In the genomic region with DNA sequence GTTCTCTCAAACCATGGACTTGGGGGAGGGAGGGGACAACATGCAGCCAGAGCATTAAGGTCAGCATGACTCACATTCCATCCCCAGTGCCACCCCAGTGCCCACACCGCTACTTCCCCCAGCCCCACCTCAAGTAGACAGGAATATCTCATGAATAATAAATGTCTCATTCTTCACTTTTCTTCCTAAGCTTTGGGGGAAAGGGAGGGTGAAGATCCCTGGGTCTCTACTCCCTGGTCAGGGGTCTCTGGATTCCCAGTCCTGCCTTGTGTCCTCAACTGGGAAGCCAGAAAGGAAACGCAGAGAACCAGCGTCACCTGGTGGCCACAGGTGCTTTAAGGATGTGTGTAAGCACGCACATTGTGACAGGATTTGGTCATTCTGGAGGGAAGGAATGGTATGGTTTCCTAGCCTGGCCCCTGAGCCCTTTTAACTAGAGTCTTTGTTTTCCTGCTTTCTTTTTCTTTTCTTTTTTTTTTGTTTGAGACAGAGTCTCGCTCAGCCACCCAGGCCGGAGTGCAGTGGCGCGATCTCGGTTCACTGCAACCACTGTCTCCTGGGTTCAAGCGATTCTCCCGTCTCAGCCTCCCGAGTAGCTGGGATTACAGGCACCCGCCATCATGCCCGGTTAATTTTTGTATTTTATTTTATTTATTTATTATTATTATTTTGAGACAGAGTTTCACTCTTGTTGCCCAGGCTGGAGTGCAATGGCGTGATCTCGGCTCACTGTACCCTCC, we compare ENCODE assay signal across 8 cellular contexts. TPM values are rescaled to one million over a fixed set of nuclear protein-coding genes. Genes with fewer than 3 reads are reported as not detected.
DNase-seq lines count a peak whose midpoint lies in the region; ATAC-seq, FAIRE-seq and TF ChIP-seq lines count a peak whose summit lies in the region.

No MANE protein-coding gene starts in this region.

- peak; percentile 49 to 66; a peak in 5 of 6 replicates for ATAC-seq in A549

- no peaks in the 10 kb centered on the region for H3K36me3 Mint-ChIP-seq in activated CD4-positive, alpha-beta T cell treated with anti-CD3 and anti-CD28 coated beads, Interleukin-2, amount 10 ng/mL, durations not matched to agents 7 days and 5 days (ENCODE audit: low read depth)

- TF ChIP-seq POLR2A in A549 (IDR thresholded peaks at IDR 0.05; ENCODE audit: low read length), result no peak

- DNase-seq in A549 (ENCODE audit: low read depth in 1 of 2, low spot score in 1 of 2) (peak; percentile 78 to 88), GM18507 (ENCODE audit: extremely low spot score, insufficient read length, low read depth) (peak; percentile 23), NCI-H2196 (lab: John Stamatoyannopoulos, UW; ENCODE audit: unreplicated experiment) (peak; percentile 90), middle frontal gyrus (ENCODE audit: extremely low spot score, low spot score) (peak; percentile 65), superior temporal gyrus (ENCODE audit: extremely low spot score) (peak; percentile 90), AG08396 (ENCODE audit: low spot score) (no peak)
- DNase-seq in activated CD4-positive, alpha-beta T cell treated with anti-CD3 and anti-CD28 coated beads, Interleukin-2, amount 10 ng/mL, durations not matched to agents 7 days and 5 days, result peak; percentile 67
- peak; percentile 38 for DNase-seq in effector CD8-positive, alpha-beta T cell (lab: John Stamatoyannopoulos, UW)

- H3K9me3 ChIP-seq in A549, result no peaks in the 10 kb centered on the region

- peak; percentile 94 to 99 for TF ChIP-seq RAD21 in A549 (conservative IDR thresholded peaks at IDR 0.05 in 1 of 2, IDR thresholded peaks at IDR 0.05 in 1 of 2)

- no peaks in the 10 kb centered on the region for H3K27me3 Mint-ChIP-seq in activated CD4-positive, alpha-beta T cell treated with anti-CD3 and anti-CD28 coated beads, Interleukin-2, amount 10 ng/mL, durations not matched to agents 7 days and 5 days

- peak; percentile 97 for TF ChIP-seq CTCF in A549 (IDR thresholded peaks at IDR 0.05)

- FAIRE-seq in A549 (lab: Jason Lieb, UNC), result no peak
- no peak for FAIRE-seq in GM18507 (lab: Jason Lieb, UNC)

- H3K4me1 ChIP-seq in A549, result peaks cover 28% of the 10 kb centered on the region

- peaks cover 40% of the 10 kb centered on the region for H3K4me1 Mint-ChIP-seq in activated CD4-positive, alpha-beta T cell treated with anti-CD3 and anti-CD28 coated beads, Interleukin-2, amount 10 ng/mL, durations not matched to agents 7 days and 5 days

- CTCF ChIA-PET in A549 (lab: Yijun Ruan, JAX), result interaction anchor here (0.6 to 9.2 kb wide), 50 partner anchors 7 to 1043 kb away, joined by 3 to 125 read pairs (median 4); a partner anchor contains a TSS
- CTCF ChIA-PET in activated CD4-positive, alpha-beta T cell treated with anti-CD3 and anti-CD28 coated beads, Interleukin-2, amount 10 ng/mL, durations not matched to agents 7 days and 5 days (lab: Charles Lee), result interaction anchor here (0.8 to 3.2 kb wide), 7 partner anchors 9 to 136 kb away, joined by 3 to 14 read pairs (median 4); no protein-coding TSS in a partner anchor

- peak overlapping the region; percentile 59 for H3K27ac Mint-ChIP-seq in activated CD4-positive, alpha-beta T cell treated with anti-CD3 and anti-CD28 coated beads, Interleukin-2, amount 10 ng/mL, durations not matched to agents 7 days and 5 days

- POLR2A ChIA-PET in A549 (lab: Yijun Ruan, JAX), result interaction anchor here (0.6 kb wide), 1 partner anchor 24 kb away, joined by 3 read pairs; no protein-coding TSS in a partner anchor
- POLR2A ChIA-PET in activated CD4-positive, alpha-beta T cell treated with anti-CD3 and anti-CD28 coated beads, Interleukin-2, amount 10 ng/mL, durations not matched to agents 7 days and 5 days (lab: Charles Lee), result no interaction called here

- H3K4me2 ChIP-seq in A549, result peak overlapping the region; percentile 63

- no peaks in the 10 kb centered on the region for H3K9me3 Mint-ChIP-seq in activated CD4-positive, alpha-beta T cell treated with anti-CD3 and anti-CD28 coated beads, Interleukin-2, amount 10 ng/mL, durations not matched to agents 7 days and 5 days

- 57% methylated on average over 16 of the region's 16 CpGs for WGBS in A549 (ENCODE audit: missing lambda C conversion rate)

- H3K4me3 Mint-ChIP-seq in activated CD4-positive, alpha-beta T cell treated with anti-CD3 and anti-CD28 coated beads, Interleukin-2, amount 10 ng/mL, durations not matched to agents 7 days and 5 days, result no peak overlapping the region

- H3K27ac ChIP-seq in A549, result peak overlapping the region; percentile 43 to 91; a peak in 5 of 6 replicates

- no peak for TF ChIP-seq EP300 in A549 (IDR thresholded peaks at IDR 0.05)

- no peak overlapping the region for H3K4me3 ChIP-seq in A549

TF ChIP-seq in A549, 52 proteins besides CTCF, POLR2A, EP300 and RAD21:
- TF ChIP-seq CBX2 (IDR thresholded peaks at IDR 0.05; ENCODE audit: borderline replicate concordance, low read depth), result no peak
- no peak for TF ChIP-seq NPAS2 (CRISPR knock-in tag; IDR thresholded peaks at IDR 0.05; ENCODE audit: borderline replicate concordance)
- TF ChIP-seq PHF8 (IDR thresholded peaks at IDR 0.05; ENCODE audit: borderline replicate concordance, low read depth), result no peak
- peak; percentile 87 for TF ChIP-seq SMC3 (IDR thresholded peaks at IDR 0.05)
- TF ChIP-seq FOSL2 (IDR thresholded peaks at IDR 0.05), result no peak
- TF ChIP-seq FOSL2 (CRISPR knock-in tag; IDR thresholded peaks at IDR 0.05), result peak; percentile 37; the same call in 1 of the 2 replicates
- TF ChIP-seq FOXS1 (CRISPR knock-in tag; IDR thresholded peaks at IDR 0.05), result no peak
- TF ChIP-seq, protein P1, sequence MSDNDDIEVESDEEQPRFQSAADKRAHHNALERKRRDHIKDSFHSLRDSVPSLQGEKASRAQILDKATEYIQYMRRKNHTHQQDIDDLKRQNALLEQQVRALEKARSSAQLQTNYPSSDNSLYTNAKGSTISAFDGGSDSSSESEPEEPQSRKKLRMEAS (IDR thresholded peaks at IDR 0.05), result peak; percentile 56; the same call in 1 of the 2 replicates
TF ChIP-seq in A549: peak in this region for 3.

RNA-seq across cellular contexts. Expression of a gene that starts 3.4 kb away (rescaled TPM):
- polyA plus RNA-seq in A549 (2011; rRNA removed) (not detected in 2 replicates), A549 (2017; fragmentation: RNase III; extraction: RNeasy Plus Mini Kit Qiagen cat#74134 plus additional on column Dnase treatment) (0.04 TPM in 1 of 3 replicates, not detected in the others)
- polyA plus RNA-seq in A549 (2012; cell fraction: cytosol; rRNA removed), result 0.04 TPM in 1 of 2 replicates, not detected in the other
- polyA plus RNA-seq in A549 (2012; cell fraction: nucleus; rRNA removed), result 0.15 and 0.18 TPM in 2 replicates
- polyA minus RNA-seq in A549 (2011; rRNA and poly(A)+ RNA removed), result not detected in 2 replicates
- total RNA-seq in activated CD4-positive, alpha-beta T cell treated with anti-CD3 and anti-CD28 coated beads, Interleukin-2, amount 10 ng/mL, durations not matched to agents 7 days and 5 days, result under 1 TPM; 0.15 to 0.33 TPM

RNA-seq across cellular contexts. Expression of a gene that starts 23.6 kb away (rescaled TPM):
- polyA plus RNA-seq in A549 (2011; rRNA removed) (1.8 and 3.0 TPM in 2 replicates), A549 (2017; fragmentation: RNase III; extraction: RNeasy Plus Mini Kit Qiagen cat#74134 plus additional on column Dnase treatment) (10.0 to 14.9 TPM (median 14.1 TPM) in 3 replicates)
- polyA plus RNA-seq in A549 (2012; cell fraction: cytosol; rRNA removed), result 3.6 and 5.9 TPM in 2 replicates
- polyA plus RNA-seq in A549 (2012; cell fraction: nucleus; rRNA removed), result 3.9 and 4.4 TPM in 2 replicates
- polyA minus RNA-seq in A549 (2011; rRNA and poly(A)+ RNA removed), result 9.2 and 9.4 TPM in 2 replicates
- total RNA-seq in activated CD4-positive, alpha-beta T cell treated with anti-CD3 and anti-CD28 coated beads, Interleukin-2, amount 10 ng/mL, durations not matched to agents 7 days and 5 days, result 1 to 10 TPM in 1 of 2 experiments, under 1 TPM in 1; 0.48 to 1.3 TPM

RNA-seq across cellular contexts. Expression of a gene that starts 36.0 kb away (rescaled TPM):
- 590 and 613 TPM in 2 replicates for polyA plus RNA-seq in A549 (2011; rRNA removed)
- polyA plus RNA-seq in A549 (2012; cell fraction: cytosol; rRNA removed), result 171 and 206 TPM in 2 replicates
- polyA plus RNA-seq in A549 (2012; cell fraction: nucleus; rRNA removed), result 62.3 and 114 TPM in 2 replicates
- 300 to 339 TPM (median 304 TPM) in 3 replicates for polyA plus RNA-seq in A549 (2017; fragmentation: RNase III; extraction: RNeasy Plus Mini Kit Qiagen cat#74134 plus additional on column Dnase treatment)
- polyA minus RNA-seq in A549 (2011; rRNA and poly(A)+ RNA removed), result 178 and 220 TPM in 2 replicates
- total RNA-seq in activated CD4-positive, alpha-beta T cell treated with anti-CD3 and anti-CD28 coated beads, Interleukin-2, amount 10 ng/mL, durations not matched to agents 7 days and 5 days, result 100 to 1,000 TPM; 113 to 124 TPM

RNA-seq across cellular contexts. Expression of a gene that starts 58.2 kb away (rescaled TPM):
- polyA plus RNA-seq in A549 (2011; rRNA removed) (31.7 and 36.1 TPM in 2 replicates), A549 (2017; fragmentation: RNase III; extraction: RNeasy Plus Mini Kit Qiagen cat#74134 plus additional on column Dnase treatment) (21.5 to 30.0 TPM (median 27.2 TPM) in 3 replicates)
- polyA plus RNA-seq in A549 (2012; cell fraction: cytosol; rRNA removed), result 16.5 and 22.7 TPM in 2 replicates
- polyA plus RNA-seq in A549 (2012; cell fraction: nucleus; rRNA removed), result 49.4 and 51.0 TPM in 2 replicates
- 57.4 and 67.8 TPM in 2 replicates for polyA minus RNA-seq in A549 (2011; rRNA and poly(A)+ RNA removed)
- total RNA-seq in activated CD4-positive, alpha-beta T cell treated with anti-CD3 and anti-CD28 coated beads, Interleukin-2, amount 10 ng/mL, durations not matched to agents 7 days and 5 days, result 10 to 100 TPM; 83.5 to 88.7 TPM
